In genomic region chr19:41408256-41408655, GRCh38 we compare ENCODE assay signal across 14 cellular contexts. TPM values are rescaled to one million over a fixed set of nuclear protein-coding genes. Genes with fewer than 3 reads are reported as not detected.
DNase-seq lines count a peak whose midpoint lies in the region; ATAC-seq and TF ChIP-seq lines count a peak whose summit lies in the region.
"Had no signal": no experiment of that assay in that cellular context is flagged by ENCODE, and none has a peak within 500 bp of the region (broad histone marks: within the 10 kb centered on the region; RNA-seq: fewer than 3 reads in every experiment).

No MANE protein-coding gene starts in this region.

- no peaks in the 10 kb centered on the region for H3K27me3 Mint-ChIP-seq in endodermal cell (ENCODE audit: insufficient read depth)

- H3K27ac ChIP-seq in cardiac muscle cell (peak overlapping the region; percentile 81), endodermal cell (ENCODE audit: low read depth, low read length) (peak overlapping the region; percentile 32)

- H3K9me3 ChIP-seq in cardiac muscle cell (ENCODE audit: low read depth) (no peaks in the 10 kb centered on the region), endodermal cell (ENCODE audit: control insufficient read depth, low read length) (no peaks in the 10 kb centered on the region)
- H3K9me3 ChIP-seq: adrenal gland had no signal

- no peaks in the 10 kb centered on the region for H3K27me3 ChIP-seq in cardiac muscle cell
- H3K27me3 ChIP-seq in endodermal cell (ENCODE audit: control insufficient read depth, insufficient read depth, low read length, poor library complexity, severe bottlenecking): no peaks in the 10 kb centered on the region
- H3K27me3 ChIP-seq: adrenal gland had no signal

- WGBS in endodermal cell (ENCODE audit: insufficient coverage in 1 of 2, insufficient read length in 1 of 2), 2 experiments: 85 to 92% methylated on average over 3 to 4 of the region's 4 CpGs

- H3K4me3 ChIP-seq in cardiac muscle cell (no peak overlapping the region), endodermal cell (ENCODE audit: low read length) (no peak overlapping the region)
- H3K4me3 ChIP-seq: adrenal gland had no signal

- H3K4me3 Mint-ChIP-seq in endodermal cell: no peak overlapping the region
- H3K4me3 Mint-ChIP-seq: stimulated activated effector memory CD8-positive, alpha-beta T cell treated with anti-CD3 and anti-CD28 coated beads, Interleukin-12 subunit alpha, Interleukin-12 subunit beta, amount 100 ng/mL, for 72 hours had no signal

- intact Hi-C loops in left cardiac atrium (cut with DNase I): no loop called here

- ATAC-seq in left cardiac atrium: no peak
- no peak for ATAC-seq in GM21515 (IDR thresholded peaks at IDR 0.05; ENCODE audit: unreplicated experiment)
- ATAC-seq: stimulated activated effector memory CD8-positive, alpha-beta T cell treated with anti-CD3 and anti-CD28 coated beads, Interleukin-12 subunit alpha, Interleukin-12 subunit beta, amount 100 ng/mL, for 72 hours had no signal

- no peak overlapping the region for H3K27ac Mint-ChIP-seq in endodermal cell

- H3K4me1 ChIP-seq in cardiac muscle cell (ENCODE audit: low read depth) (peaks cover 11% of the 10 kb centered on the region), endodermal cell (ENCODE audit: control insufficient read depth, insufficient read depth, low read length) (peaks cover 4% of the 10 kb centered on the region)

- TF ChIP-seq CTCF in cardiac muscle cell (IDR thresholded peaks at IDR 0.05; ENCODE audit: low read depth, low read length): no peak
- peak; percentile 53 for TF ChIP-seq CTCF in endodermal cell (conservative IDR thresholded peaks at IDR 0.05)

- H3K9me3 Mint-ChIP-seq in endodermal cell: no peaks in the 10 kb centered on the region
- H3K9me3 Mint-ChIP-seq: stimulated activated effector memory CD8-positive, alpha-beta T cell treated with anti-CD3 and anti-CD28 coated beads, Interleukin-12 subunit alpha, Interleukin-12 subunit beta, amount 100 ng/mL, for 72 hours had no signal

- H3K36me3 Mint-ChIP-seq in endodermal cell (ENCODE audit: low read depth): peaks cover 13% of the 10 kb centered on the region

- H3K9ac ChIP-seq in endodermal cell (ENCODE audit: extremely low read depth, low read length, poor library complexity, severe bottlenecking): no peak overlapping the region

- DNase-seq in cardiac muscle cell (ENCODE audit: low read depth in 1 of 2, low spot score in 1 of 2) (no peak), left cardiac atrium (no peak), MV-4-11 (lab: John Stamatoyannopoulos, UW) (peak; percentile 75), endodermal cell (peak; percentile 78), HT-29 (ENCODE audit: low spot score) (no peak), GM19240 (ENCODE audit: insufficient read length, low spot score) (no peak), NCI-H446 treated with DMSO at 0.1 percent for 48 hours (lab: John Stamatoyannopoulos, UW) (no peak)
- DNase-seq: adrenal gland; cortex of kidney; KG1; stimulated activated CD4-positive, alpha-beta T cell treated with anti-CD3 and anti-CD28 coated beads, Interleukin-1b, Interleukin-23, amount 100 ng/mL, for 48 hours had no signal

- H3K36me3 ChIP-seq in cardiac muscle cell: peaks cover 9% of the 10 kb centered on the region
- H3K36me3 ChIP-seq in endodermal cell (ENCODE audit: control insufficient read depth, insufficient read depth, low read length): no peaks in the 10 kb centered on the region

- peaks cover 16% of the 10 kb centered on the region for H3K4me1 Mint-ChIP-seq in endodermal cell

RNA-seq across cellular contexts. Expression of gene BCKDHA, which starts 10.6 kb away (rescaled TPM):
- total RNA-seq in cardiac muscle cell: 127 and 166 TPM in 2 replicates
- polyA plus RNA-seq in cardiac muscle cell: 151 and 200 TPM in 2 replicates
- 10 to 100 TPM; 24.0 to 31.4 TPM for total RNA-seq in left cardiac atrium
- 10 to 100 TPM; 18.0 to 21.6 TPM for total RNA-seq in endodermal cell
- polyA plus RNA-seq in endodermal cell (2013, experiment 1 of 2): 44.2 TPM
- polyA plus RNA-seq in endodermal cell (2013, experiment 2 of 2): 36.3 TPM
- 202 and 212 TPM in 2 replicates for total RNA-seq in HT-29 (2014; rRNA removed; shearing (Covaris generic))

RNA-seq across cellular contexts. Expression of gene EXOSC5, which starts 11.1 kb away (rescaled TPM):
- total RNA-seq in cardiac muscle cell: 24.5 and 31.4 TPM in 2 replicates
- polyA plus RNA-seq in cardiac muscle cell: 40.6 and 53.0 TPM in 2 replicates
- total RNA-seq in left cardiac atrium: 10 to 100 TPM in 1 of 2 donors, 1 to 10 TPM in 1; 8.1 to 13.4 TPM
- 10 to 100 TPM; 15.7 to 23.6 TPM for total RNA-seq in endodermal cell
- 21.9 TPM for polyA plus RNA-seq in endodermal cell (2013, experiment 1 of 2)
- 19.8 TPM for polyA plus RNA-seq in endodermal cell (2013, experiment 2 of 2)
- 101 and 108 TPM in 2 replicates for total RNA-seq in HT-29 (2014; rRNA removed; shearing (Covaris generic))

RNA-seq across cellular contexts. Expression of gene B3GNT8, which starts 18.9 kb away (rescaled TPM):
- 4.9 and 6.8 TPM in 2 replicates for total RNA-seq in cardiac muscle cell
- 4.8 and 5.9 TPM in 2 replicates for polyA plus RNA-seq in cardiac muscle cell
- total RNA-seq in left cardiac atrium: 1 to 10 TPM; 1.4 to 3.2 TPM
- total RNA-seq in endodermal cell: 1 to 10 TPM; 3.9 to 4.7 TPM
- 2.1 TPM for polyA plus RNA-seq in endodermal cell (2013, experiment 1 of 2)
- 2.2 TPM for polyA plus RNA-seq in endodermal cell (2013, experiment 2 of 2)
- 1.2 and 2.9 TPM in 2 replicates for total RNA-seq in HT-29 (2014; rRNA removed; shearing (Covaris generic))
- total RNA-seq: G401 had no signal

RNA-seq across cellular contexts. Expression of gene DMAC2, which starts 31.5 kb away (rescaled TPM):
- total RNA-seq in cardiac muscle cell (78.5 and 110 TPM in 2 replicates), left cardiac atrium (10 to 100 TPM; 59.0 to 67.6 TPM), endodermal cell (10 to 100 TPM; 52.9 to 71.5 TPM)
- polyA plus RNA-seq in cardiac muscle cell: 126 and 137 TPM in 2 replicates
- polyA plus RNA-seq in endodermal cell (2013, experiment 1 of 2): 82.8 TPM
- 72.9 TPM for polyA plus RNA-seq in endodermal cell (2013, experiment 2 of 2)
- total RNA-seq in HT-29 (2014; rRNA removed; shearing (Covaris generic)): 68.8 and 77.9 TPM in 2 replicates

RNA-seq across cellular contexts. Expression of gene TMEM91, which starts 31.9 kb away (rescaled TPM):
- 16.8 and 21.8 TPM in 2 replicates for total RNA-seq in cardiac muscle cell
- polyA plus RNA-seq in cardiac muscle cell: 14.5 and 18.1 TPM in 2 replicates
- total RNA-seq in left cardiac atrium: 1 to 10 TPM; 6.3 to 6.8 TPM
- 10 to 100 TPM in 1 of 2 donors, 1 to 10 TPM in 1; 5.7 to 16.5 TPM for total RNA-seq in endodermal cell
- 8.9 TPM for polyA plus RNA-seq in endodermal cell (2013, experiment 1 of 2)
- polyA plus RNA-seq in endodermal cell (2013, experiment 2 of 2): 10.4 TPM
- total RNA-seq in HT-29 (2014; rRNA removed; shearing (Covaris generic)): 10.2 and 11.0 TPM in 2 replicates

Comparison
In these comparisons a context has a peak if more than half of its experiments do, and no peak if none do; other contexts are left out.
1. DNase-seq: peak in MV-4-11 (single experiment) and endodermal cell (single experiment); none in cardiac muscle cell (0 of 2), left cardiac atrium (single experiment), HT-29 (single experiment), GM19240 (single experiment) and NCI-H446 treated with DMSO at 0.1 percent for 48 hours (single experiment).